8 cellular contexts compared by ENCODE assay signal in genomic region chr3:94063497-94064119, GRCh38. TPM values are rescaled to one million over a fixed set of nuclear protein-coding genes. Genes with fewer than 3 reads are reported as not detected.
A peak's percentile ranks its signal among the peaks of the same experiment; 100 is the strongest.
DNase-seq lines count a peak whose midpoint lies in the region; ATAC-seq and TF ChIP-seq lines count a peak whose summit lies in the region.

No MANE protein-coding gene starts in this region.

- peak overlapping the region; percentile 97 to 100 (median 98) for H3K4me3 Mint-ChIP-seq in CD4-positive, alpha-beta memory T cell

- peaks cover 0 to 1% (median 0%) of the 10 kb centered on the region in 8 donors for H3K9me3 Mint-ChIP-seq in CD4-positive, alpha-beta memory T cell

- POLR2A ChIA-PET in CD4-positive, alpha-beta memory T cell (lab: Charles Lee; ENCODE audit: partially characterized antibody), result interaction anchor here (0.7 to 2.4 kb wide), 11 partner anchors 8 to 83 kb away, joined by 3 to 33 read pairs (median 4); partner anchors contain the start of gene ARL13B
- POLR2A ChIA-PET in GM10248 (lab: Yijun Ruan, JAX), result no interaction called here

- no peak for ATAC-seq in HG02870 (IDR thresholded peaks at IDR 0.05; ENCODE audit: unreplicated experiment)

- CTCF ChIA-PET in CD4-positive, alpha-beta memory T cell (lab: Charles Lee; ENCODE audit: partially characterized antibody), result interaction anchor here (1.0 to 2.5 kb wide), 9 partner anchors 8 to 60 kb away, joined by 3 to 13 read pairs (median 5); no protein-coding TSS in a partner anchor
- CTCF ChIA-PET in GM10248 (lab: Yijun Ruan, JAX), result interaction anchor here (1.6 to 1.7 kb wide), 2 partner anchors 43 to 60 kb away, joined by 3 to 10 read pairs; no protein-coding TSS in a partner anchor

- no peak for TF ChIP-seq CTCF in GM10248 (IDR thresholded peaks at IDR 0.05; ENCODE audit: control extremely low read depth, extremely low read depth, low read depth, missing control alignments)

- peak overlapping the region; percentile 74 for H3K9ac ChIP-seq in muscle layer of colon (ENCODE audit: low read length)

- H3K27me3 ChIP-seq in CD4-positive, alpha-beta memory T cell (ENCODE audit: insufficient read depth, low read length), result no peaks in the 10 kb centered on the region
- no peaks in the 10 kb centered on the region for H3K27me3 ChIP-seq in muscle layer of colon (ENCODE audit: control insufficient read depth in 1 of 2, insufficient read depth in 2 of 2, low read length in 2 of 2)

- intact Hi-C loops in CD4-positive, alpha-beta memory T cell (cut with micrococcal nuclease), result loop anchor here (1.0 kb wide), 2 partner anchors 17 to 83 kb away; partner anchors contain the start of gene ARL13B

- H3K36me3 Mint-ChIP-seq in CD4-positive, alpha-beta memory T cell, result peaks cover 27 to 42% of the 10 kb centered on the region in 2 donors

- no peaks in the 10 kb centered on the region for H3K27me3 Mint-ChIP-seq in CD4-positive, alpha-beta memory T cell

- H3K27ac Mint-ChIP-seq in CD4-positive, alpha-beta memory T cell, result peak overlapping the region; percentile 99 to 100 (median 100)

- H3K36me3 ChIP-seq in CD4-positive, alpha-beta memory T cell (ENCODE audit: insufficient read depth, low read length), result peaks cover 10% of the 10 kb centered on the region
- peaks cover 13% of the 10 kb centered on the region for H3K36me3 ChIP-seq in muscle layer of colon (ENCODE audit: insufficient read depth, low read length)

- peaks cover 33 to 68% (median 53%) of the 10 kb centered on the region in 4 donors for H3K4me1 Mint-ChIP-seq in CD4-positive, alpha-beta memory T cell

- H3K9me3 ChIP-seq in CD4-positive, alpha-beta memory T cell (ENCODE audit: control insufficient read depth in 1 of 2, low read length in 2 of 2), result no peaks in the 10 kb centered on the region
- no peaks in the 10 kb centered on the region for H3K9me3 ChIP-seq in muscle layer of colon (ENCODE audit: low read length)

- H3K4me3 ChIP-seq in CD4-positive, alpha-beta memory T cell (ENCODE audit: low read length in 2 of 2), result peak overlapping the region; percentile 97
- H3K4me3 ChIP-seq in muscle layer of colon (ENCODE audit: low read depth in 1 of 2, low read length in 2 of 2), result peak overlapping the region; percentile 35 to 93

- peak in 2 of 5 donors; percentile 6 to 35 for DNase-seq in CD4-positive, alpha-beta memory T cell
- DNase-seq in M059J (ENCODE audit: low read depth) (peak; percentile 27), caudate nucleus (lab: John Stamatoyannopoulos, UW) (peak in 1 of 61 donors; percentile 18), KG1 (lab: John Stamatoyannopoulos, UW) (no peak), GM10248 (ENCODE audit: extremely low spot score) (no peak)
- DNase-seq in activated CD4-positive, alpha-beta T cell treated with anti-CD3 and anti-CD28 coated beads for 48 hours, result no peak

- peaks cover 46% of the 10 kb centered on the region for H3K4me1 ChIP-seq in CD4-positive, alpha-beta memory T cell (ENCODE audit: insufficient read depth, low read length)
- peaks cover 9% of the 10 kb centered on the region for H3K4me1 ChIP-seq in muscle layer of colon (ENCODE audit: insufficient read depth, low read length)

- peak overlapping the region; percentile 95 for H3K27ac ChIP-seq in CD4-positive, alpha-beta memory T cell (ENCODE audit: low read depth, low read length)
- H3K27ac ChIP-seq in caudate nucleus (ENCODE audit: low read depth, low read length), result peak overlapping the region; percentile 72
- peak overlapping the region; percentile 93 for H3K27ac ChIP-seq in muscle layer of colon (ENCODE audit: low read depth, low read length)

RNA-seq across cellular contexts. Expression of gene NSUN3, which starts 0.7 kb away (rescaled TPM):
- 10 to 100 TPM; 20.4 to 23.1 TPM for total RNA-seq in CD4-positive, alpha-beta memory T cell
- 10 to 100 TPM in 1 of 2 donors, 1 to 10 TPM in 1; 10.0 to 11.9 TPM for polyA plus RNA-seq in CD4-positive, alpha-beta memory T cell
- total RNA-seq in M059J (2014; rRNA removed; shearing (Covaris generic)), result 15.1 and 20.6 TPM in 2 replicates

RNA-seq across cellular contexts. Expression of gene DHFR2, which starts 0.9 kb away (rescaled TPM):
- 10 to 100 TPM; 15.9 TPM for total RNA-seq in CD4-positive, alpha-beta memory T cell
- polyA plus RNA-seq in CD4-positive, alpha-beta memory T cell, result 1 to 10 TPM; 1.2 to 5.9 TPM
- 1.9 and 3.2 TPM in 2 replicates for total RNA-seq in M059J (2014; rRNA removed; shearing (Covaris generic))

RNA-seq across cellular contexts. Expression of gene STX19, which starts 35.2 kb away (rescaled TPM):
- under 1 TPM in 1 of 2 experiments, not detected in 1; 0.39 TPM for total RNA-seq in CD4-positive, alpha-beta memory T cell
- polyA plus RNA-seq in CD4-positive, alpha-beta memory T cell, result under 1 TPM in 1 of 2 donors, not detected in 1; 0.39 TPM
- total RNA-seq in M059J (2014; rRNA removed; shearing (Covaris generic)), result not detected in 2 replicates
